ENCODE assay signal across 8 cellular contexts in the genomic region with DNA sequence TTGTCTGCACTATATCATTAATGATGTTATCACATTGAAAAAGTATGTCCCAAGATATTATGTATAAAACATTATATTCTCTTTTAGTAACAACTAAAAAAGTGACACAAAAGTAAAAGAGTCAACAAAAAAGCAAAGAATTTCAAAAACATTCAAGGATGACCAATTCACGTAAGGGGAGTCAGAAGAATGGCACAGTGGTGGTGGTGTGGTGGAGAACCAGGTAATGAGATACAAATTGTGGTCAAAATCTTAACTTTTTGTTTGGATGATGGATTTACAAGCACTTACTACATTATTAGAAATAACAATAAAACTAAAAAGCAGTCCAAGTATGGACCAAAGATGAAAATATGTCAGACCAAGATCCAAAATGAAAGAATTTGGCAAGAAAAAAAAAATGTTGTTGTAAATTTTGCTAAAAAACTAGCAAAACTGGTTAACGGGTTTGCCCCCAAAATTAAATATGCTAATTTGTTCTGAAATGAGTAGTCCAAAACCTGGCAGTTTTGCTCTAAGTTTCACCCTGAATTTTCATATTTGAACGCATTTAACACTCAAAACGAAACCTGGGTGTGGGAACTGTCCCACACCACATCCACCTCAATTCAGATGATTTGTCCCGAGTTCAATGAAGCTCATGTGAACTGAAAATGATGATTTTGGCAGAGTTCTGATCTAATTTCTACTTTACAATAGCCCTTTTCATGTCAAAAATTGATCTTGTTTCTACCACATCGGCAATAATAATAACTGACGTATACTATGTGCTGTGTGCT.
A peak's percentile ranks its signal among the peaks of the same experiment; 100 is the strongest.
DNase-seq lines count a peak whose midpoint lies in the region; ATAC-seq and TF ChIP-seq lines count a peak whose summit lies in the region.

No MANE protein-coding gene starts in this region.

- no peaks in the 10 kb centered on the region for H3K4me1 ChIP-seq in tibial nerve

- no peaks in the 10 kb centered on the region for H3K27me3 ChIP-seq in tibial nerve

- 86 to 87% methylated on average over 7 of the region's 7 CpGs for WGBS in tibial nerve, 2 donors

- peak overlapping the region; percentile 73 for H3K27ac Mint-ChIP-seq in activated naive CD8-positive, alpha-beta T cell treated with anti-CD3 and anti-CD28 coated beads for 36 hours

- peaks cover 17% of the 10 kb centered on the region for H3K36me3 Mint-ChIP-seq in activated naive CD8-positive, alpha-beta T cell treated with anti-CD3 and anti-CD28 coated beads for 36 hours

- peak; percentile 72 for ATAC-seq in GM18505 (IDR thresholded peaks at IDR 0.05; ENCODE audit: unreplicated experiment)
- peak; percentile 84 for ATAC-seq in HG03175 (IDR thresholded peaks at IDR 0.05; ENCODE audit: unreplicated experiment)

- TF ChIP-seq POLR2A in GM18505 (IDR thresholded peaks at IDR 0.05; ENCODE audit: borderline replicate concordance, extremely low read depth, insufficient read depth, insufficient read length) = peak; percentile 37
- TF ChIP-seq POLR2A in tibial nerve (IDR thresholded peaks at IDR 0.05) = no peak

- peak; percentile 34 for DNase-seq in GM20000 (ENCODE audit: low spot score)
- DNase-seq in activated naive CD8-positive, alpha-beta T cell treated with anti-CD3 and anti-CD28 coated beads for 36 hours = peak; percentile 68
- DNase-seq in HuH-7.5 (ENCODE audit: low spot score) = no peak
- no peak for DNase-seq in NCI-H510A (lab: John Stamatoyannopoulos, UW)
- no peak for DNase-seq in tibial nerve (ENCODE audit: low spot score in 2 of 2)
- no peak for DNase-seq in GM19240 (ENCODE audit: insufficient read length, low spot score)

- peaks cover 3% of the 10 kb centered on the region for H3K9me3 Mint-ChIP-seq in activated naive CD8-positive, alpha-beta T cell treated with anti-CD3 and anti-CD28 coated beads for 36 hours

- TF ChIP-seq EP300 in tibial nerve (IDR thresholded peaks at IDR 0.05) = no peak

- no peaks in the 10 kb centered on the region for H3K27me3 Mint-ChIP-seq in activated naive CD8-positive, alpha-beta T cell treated with anti-CD3 and anti-CD28 coated beads for 36 hours

- peaks cover 32% of the 10 kb centered on the region for H3K4me1 Mint-ChIP-seq in activated naive CD8-positive, alpha-beta T cell treated with anti-CD3 and anti-CD28 coated beads for 36 hours

- peaks cover 0 to 31% (median 0%) of the 10 kb centered on the region in 3 donors for H3K36me3 ChIP-seq in tibial nerve

- peak overlapping the region; percentile 22 for H3K4me3 Mint-ChIP-seq in activated naive CD8-positive, alpha-beta T cell treated with anti-CD3 and anti-CD28 coated beads for 36 hours

- TF ChIP-seq CTCF in GM20000 (IDR thresholded peaks at IDR 0.05; ENCODE audit: extremely low read depth, missing control alignments) = no peak
- TF ChIP-seq CTCF in tibial nerve (IDR thresholded peaks at IDR 0.05) = no peak

- H3K4me3 ChIP-seq in tibial nerve = no peak overlapping the region

- no peak overlapping the region for H3K27ac ChIP-seq in tibial nerve

- H3K9me3 ChIP-seq in tibial nerve = no peaks in the 10 kb centered on the region

Comparison
In these comparisons a context has a peak if more than half of its experiments do, and no peak if none do; other contexts are left out.
1. DNase-seq: peak in GM20000 (single experiment) and activated naive CD8-positive, alpha-beta T cell treated with anti-CD3 and anti-CD28 coated beads for 36 hours (single experiment); none in HuH-7.5 (single experiment), NCI-H510A (single experiment), tibial nerve (0 of 2) and GM19240 (single experiment).